Comparison of ENCODE assay signal across 1 cellular context in the genomic region with DNA sequence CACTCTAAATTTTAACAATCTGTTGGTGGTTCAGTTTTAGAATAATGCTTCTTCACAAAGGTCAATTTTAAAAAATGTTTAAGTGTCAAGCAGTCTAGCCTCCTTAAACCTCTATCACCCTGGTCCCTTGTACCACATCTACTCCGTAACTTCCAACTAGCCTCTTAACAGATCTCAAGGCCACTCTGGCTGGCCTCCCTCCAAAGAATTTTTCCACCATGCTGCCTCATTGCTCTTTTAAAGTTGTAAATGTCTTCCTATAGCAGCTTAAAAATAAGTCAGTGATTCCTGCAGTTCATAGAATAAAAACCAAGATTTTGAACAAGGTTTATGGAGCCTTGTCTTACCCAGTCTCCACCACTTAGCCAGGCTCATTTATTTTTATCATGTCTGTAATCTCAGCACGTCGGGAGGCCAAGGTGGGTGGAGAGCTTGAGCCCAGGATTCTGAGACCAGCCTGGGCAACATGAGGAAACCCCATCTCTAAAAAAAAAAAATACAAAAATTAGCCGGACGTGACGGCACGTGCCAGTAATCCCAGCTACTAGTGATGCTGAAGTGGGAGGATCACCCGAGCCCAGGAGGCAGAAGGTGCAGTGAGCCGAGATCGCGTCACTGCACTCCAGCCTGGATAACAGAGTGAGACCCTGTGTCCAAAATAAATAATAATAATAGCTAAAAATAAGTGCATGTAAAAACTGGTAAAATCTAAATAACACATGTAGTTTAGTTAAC.
TF ChIP-seq lines count a peak whose summit lies in the region.

No MANE protein-coding gene starts in this region.

TF ChIP-seq in GM23338, 12 proteins besides CTCF, POLR2A, EP300 and RAD21 (continued from another document):
- TF ChIP-seq ETS1 (IDR thresholded peaks at IDR 0.05) (no peak), POLR2AphosphoS5 (IDR thresholded peaks at IDR 0.05; ENCODE audit: low read depth) (no peak), ZNF114 (CRISPR knock-in tag; IDR thresholded peaks at IDR 0.05) (no peak), EZH2 (IDR thresholded peaks at IDR 0.05; ENCODE audit: low read depth, unreplicated experiment) (no peak), JUNB (IDR thresholded peaks at IDR 0.05; ENCODE audit: unreplicated experiment) (no peak), EZH2phosphoT487 (IDR thresholded peaks at IDR 0.05; ENCODE audit: unreplicated experiment) (no peak)
- TF ChIP-seq, protein P1, sequence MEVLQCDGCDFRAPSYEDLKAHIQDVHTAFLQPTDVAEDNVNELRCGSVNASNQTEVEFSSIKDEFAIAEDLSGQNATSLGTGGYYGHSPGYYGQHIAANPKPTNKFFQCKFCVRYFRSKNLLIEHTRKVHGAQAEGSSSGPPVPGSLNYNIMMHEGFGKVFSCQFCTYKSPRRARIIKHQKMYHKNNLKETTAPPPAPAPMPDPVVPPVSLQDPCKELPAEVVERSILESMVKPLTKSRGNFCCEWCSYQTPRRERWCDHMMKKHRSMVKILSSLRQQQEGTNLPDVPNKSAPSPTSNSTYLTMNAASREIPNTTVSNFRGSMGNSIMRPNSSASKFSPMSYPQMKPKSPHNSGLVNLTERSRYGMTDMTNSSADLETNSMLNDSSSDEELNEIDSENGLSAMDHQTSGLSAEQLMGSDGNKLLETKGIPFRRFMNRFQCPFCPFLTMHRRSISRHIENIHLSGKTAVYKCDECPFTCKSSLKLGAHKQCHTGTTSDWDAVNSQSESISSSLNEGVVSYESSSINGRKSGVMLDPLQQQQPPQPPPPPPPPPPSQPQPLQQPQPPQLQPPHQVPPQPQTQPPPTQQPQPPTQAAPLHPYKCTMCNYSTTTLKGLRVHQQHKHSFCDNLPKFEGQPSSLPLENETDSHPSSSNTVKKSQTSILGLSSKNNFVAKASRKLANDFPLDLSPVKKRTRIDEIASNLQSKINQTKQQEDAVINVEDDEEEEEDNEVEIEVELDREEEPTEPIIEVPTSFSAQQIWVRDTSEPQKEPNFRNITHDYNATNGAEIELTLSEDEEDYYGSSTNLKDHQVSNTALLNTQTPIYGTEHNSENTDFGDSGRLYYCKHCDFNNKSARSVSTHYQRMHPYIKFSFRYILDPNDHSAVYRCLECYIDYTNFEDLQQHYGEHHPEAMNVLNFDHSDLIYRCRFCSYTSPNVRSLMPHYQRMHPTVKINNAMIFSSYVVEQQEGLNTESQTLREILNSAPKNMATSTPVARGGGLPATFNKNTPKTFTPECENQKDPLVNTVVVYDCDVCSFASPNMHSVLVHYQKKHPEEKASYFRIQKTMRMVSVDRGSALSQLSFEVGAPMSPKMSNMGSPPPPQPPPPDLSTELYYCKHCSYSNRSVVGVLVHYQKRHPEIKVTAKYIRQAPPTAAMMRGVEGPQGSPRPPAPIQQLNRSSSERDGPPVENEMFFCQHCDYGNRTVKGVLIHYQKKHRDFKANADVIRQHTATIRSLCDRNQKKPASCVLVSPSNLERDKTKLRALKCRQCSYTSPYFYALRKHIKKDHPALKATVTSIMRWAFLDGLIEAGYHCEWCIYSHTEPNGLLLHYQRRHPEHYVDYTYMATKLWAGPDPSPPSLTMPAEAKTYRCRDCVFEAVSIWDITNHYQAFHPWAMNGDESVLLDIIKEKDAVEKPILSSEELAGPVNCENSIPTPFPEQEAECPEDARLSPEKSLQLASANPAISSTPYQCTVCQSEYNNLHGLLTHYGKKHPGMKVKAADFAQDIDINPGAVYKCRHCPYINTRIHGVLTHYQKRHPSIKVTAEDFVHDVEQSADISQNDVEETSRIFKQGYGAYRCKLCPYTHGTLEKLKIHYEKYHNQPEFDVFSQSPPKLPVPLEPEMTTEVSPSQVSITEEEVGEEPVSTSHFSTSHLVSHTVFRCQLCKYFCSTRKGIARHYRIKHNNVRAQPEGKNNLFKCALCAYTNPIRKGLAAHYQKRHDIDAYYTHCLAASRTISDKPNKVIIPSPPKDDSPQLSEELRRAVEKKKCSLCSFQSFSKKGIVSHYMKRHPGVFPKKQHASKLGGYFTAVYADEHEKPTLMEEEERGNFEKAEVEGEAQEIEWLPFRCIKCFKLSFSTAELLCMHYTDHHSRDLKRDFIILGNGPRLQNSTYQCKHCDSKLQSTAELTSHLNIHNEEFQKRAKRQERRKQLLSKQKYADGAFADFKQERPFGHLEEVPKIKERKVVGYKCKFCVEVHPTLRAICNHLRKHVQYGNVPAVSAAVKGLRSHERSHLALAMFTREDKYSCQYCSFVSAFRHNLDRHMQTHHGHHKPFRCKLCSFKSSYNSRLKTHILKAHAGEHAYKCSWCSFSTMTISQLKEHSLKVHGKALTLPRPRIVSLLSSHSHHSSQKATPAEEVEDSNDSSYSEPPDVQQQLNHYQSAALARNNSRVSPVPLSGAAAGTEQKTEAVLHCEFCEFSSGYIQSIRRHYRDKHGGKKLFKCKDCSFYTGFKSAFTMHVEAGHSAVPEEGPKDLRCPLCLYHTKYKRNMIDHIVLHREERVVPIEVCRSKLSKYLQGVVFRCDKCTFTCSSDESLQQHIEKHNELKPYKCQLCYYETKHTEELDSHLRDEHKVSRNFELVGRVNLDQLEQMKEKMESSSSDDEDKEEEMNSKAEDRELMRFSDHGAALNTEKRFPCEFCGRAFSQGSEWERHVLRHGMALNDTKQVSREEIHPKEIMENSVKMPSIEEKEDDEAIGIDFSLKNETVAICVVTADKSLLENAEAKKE (CRISPR knock-in tag; IDR thresholded peaks at IDR 0.05): no peak
